ENCODE assay signal across 16 cellular contexts in the genomic region with DNA sequence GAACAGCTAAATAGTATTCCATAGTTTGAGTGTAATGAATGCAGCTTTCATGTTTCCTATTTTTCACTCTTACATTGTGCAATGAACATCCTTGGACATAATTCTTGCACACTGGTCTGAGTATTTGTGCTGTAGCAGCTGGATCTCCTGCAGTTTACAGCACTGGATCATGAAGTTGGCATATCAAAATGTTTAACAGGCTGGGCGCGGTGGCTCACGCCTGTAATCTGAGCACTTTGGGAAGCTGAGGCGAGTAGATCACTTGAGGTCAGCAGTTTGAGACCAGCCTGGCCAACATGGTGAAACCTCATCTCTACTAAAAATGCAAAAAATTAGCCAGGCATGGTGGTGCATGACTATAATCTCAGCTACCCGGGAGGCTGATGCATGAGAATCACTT. TPM values are rescaled to one million over a fixed set of nuclear protein-coding genes. Genes with fewer than 3 reads are reported as not detected.
"Had no signal": no experiment of that assay in that cellular context is flagged by ENCODE, and none has a peak within 500 bp of the region (broad histone marks: within the 10 kb centered on the region; RNA-seq: fewer than 3 reads in every experiment).

No MANE protein-coding gene starts in this region.

RNA-seq across cellular contexts. Expression of gene CELA2B, which starts 4.8 kb away (rescaled TPM):
- total RNA-seq: activated naive CD4-positive, alpha-beta T cell treated with anti-CD3 and anti-CD28 coated beads for 36 hours; activated naive CD4-positive, alpha-beta T cell treated with anti-CD3 and anti-CD28 coated beads, Interleukin-2, amount 50 U/mL, for 72 hours; activated naive CD8-positive, alpha-beta T cell treated with anti-CD3 and anti-CD28 coated beads for 36 hours; activated naive CD8-positive, alpha-beta T cell treated with anti-CD3 and anti-CD28 coated beads, Interleukin-2, amount 10 ng/mL, durations not matched to agents 7 days and 5 days; activated T-cell treated with anti-CD3 and anti-CD28 coated beads, Interleukin-2, amount 50 U/mL, for 72 hours; activated T-helper 1 cell treated with anti-CD3 and anti-CD28 coated beads, Interleukin-12 subunit alpha, Interleukin-12 subunit beta, Interleukin-2, Interleukin-4 antibody, amounts not matched to agents 30 ng/mL and 10 ng/mL and 1 ng/mL, durations not matched to agents 14 hours and 24 hours and 36 hours; activated T-helper 17 cell treated with anti-CD3 and anti-CD28 coated beads, Interleukin-2, amount 50 U/mL, for 72 hours; activated T-helper 2 cell treated with anti-CD3 and anti-CD28 coated beads, Interferon-gamma antibody, Interleukin-2, Interleukin-4, amounts not matched to agents 10 μg/mL and 5 μg/mL and 100 μg/mL, durations not matched to agents 14 hours and 24 hours and 36 hours; ascending aorta; astrocyte; breast epithelium; bronchial epithelial cell; cardiac muscle cell; cardiac septum; cerebellum; chondrocyte had no signal

RNA-seq across cellular contexts. Expression of gene CELA2A, which starts 14.5 kb away (rescaled TPM):
- total RNA-seq: activated naive CD4-positive, alpha-beta T cell treated with anti-CD3 and anti-CD28 coated beads for 36 hours; activated naive CD4-positive, alpha-beta T cell treated with anti-CD3 and anti-CD28 coated beads, Interleukin-2, amount 50 U/mL, for 72 hours; activated naive CD8-positive, alpha-beta T cell treated with anti-CD3 and anti-CD28 coated beads for 36 hours; activated naive CD8-positive, alpha-beta T cell treated with anti-CD3 and anti-CD28 coated beads, Interleukin-2, amount 10 ng/mL, durations not matched to agents 7 days and 5 days; activated T-cell treated with anti-CD3 and anti-CD28 coated beads, Interleukin-2, amount 50 U/mL, for 72 hours; activated T-helper 1 cell treated with anti-CD3 and anti-CD28 coated beads, Interleukin-12 subunit alpha, Interleukin-12 subunit beta, Interleukin-2, Interleukin-4 antibody, amounts not matched to agents 30 ng/mL and 10 ng/mL and 1 ng/mL, durations not matched to agents 14 hours and 24 hours and 36 hours; activated T-helper 17 cell treated with anti-CD3 and anti-CD28 coated beads, Interleukin-2, amount 50 U/mL, for 72 hours; activated T-helper 2 cell treated with anti-CD3 and anti-CD28 coated beads, Interferon-gamma antibody, Interleukin-2, Interleukin-4, amounts not matched to agents 10 μg/mL and 5 μg/mL and 100 μg/mL, durations not matched to agents 14 hours and 24 hours and 36 hours; ascending aorta; astrocyte; breast epithelium; bronchial epithelial cell; cardiac muscle cell; cardiac septum; cerebellum; chondrocyte had no signal

RNA-seq across cellular contexts. Expression of gene CTRC, which starts 32.8 kb away (rescaled TPM):
- total RNA-seq: activated naive CD4-positive, alpha-beta T cell treated with anti-CD3 and anti-CD28 coated beads for 36 hours; activated naive CD4-positive, alpha-beta T cell treated with anti-CD3 and anti-CD28 coated beads, Interleukin-2, amount 50 U/mL, for 72 hours; activated T-helper 17 cell treated with anti-CD3 and anti-CD28 coated beads, Interleukin-2, amount 50 U/mL, for 72 hours; ascending aorta; astrocyte; bronchial epithelial cell; cardiac muscle cell; cardiac septum; cerebellum; chondrocyte had no signal
